Comparison of ENCODE assay signal across 1 cellular context in the genomic region with DNA sequence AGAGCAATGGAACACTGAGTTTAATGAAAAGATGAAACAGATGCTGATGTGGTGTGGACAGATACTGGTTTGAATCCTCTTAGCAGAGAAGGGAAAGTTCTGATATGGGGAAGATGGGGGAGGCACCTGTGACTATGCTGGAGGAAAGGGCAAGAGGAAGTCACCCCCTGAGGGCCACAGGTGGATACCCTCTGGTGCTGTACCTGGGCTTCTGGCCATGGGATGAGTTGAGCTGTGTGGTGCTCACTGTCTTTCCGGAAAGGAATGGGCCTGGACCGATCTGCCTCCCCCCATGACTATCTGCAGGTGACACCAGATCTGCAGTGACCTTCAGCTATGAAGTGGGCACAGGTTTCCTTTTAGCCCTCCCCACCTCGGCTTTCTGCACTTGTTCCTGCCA.
TF ChIP-seq lines count a peak whose summit lies in the region.

No MANE protein-coding gene starts in this region.

TF ChIP-seq in GM23338, 12 proteins besides CTCF, POLR2A, EP300 and RAD21 (continued from another document):
- TF ChIP-seq, protein P1, sequence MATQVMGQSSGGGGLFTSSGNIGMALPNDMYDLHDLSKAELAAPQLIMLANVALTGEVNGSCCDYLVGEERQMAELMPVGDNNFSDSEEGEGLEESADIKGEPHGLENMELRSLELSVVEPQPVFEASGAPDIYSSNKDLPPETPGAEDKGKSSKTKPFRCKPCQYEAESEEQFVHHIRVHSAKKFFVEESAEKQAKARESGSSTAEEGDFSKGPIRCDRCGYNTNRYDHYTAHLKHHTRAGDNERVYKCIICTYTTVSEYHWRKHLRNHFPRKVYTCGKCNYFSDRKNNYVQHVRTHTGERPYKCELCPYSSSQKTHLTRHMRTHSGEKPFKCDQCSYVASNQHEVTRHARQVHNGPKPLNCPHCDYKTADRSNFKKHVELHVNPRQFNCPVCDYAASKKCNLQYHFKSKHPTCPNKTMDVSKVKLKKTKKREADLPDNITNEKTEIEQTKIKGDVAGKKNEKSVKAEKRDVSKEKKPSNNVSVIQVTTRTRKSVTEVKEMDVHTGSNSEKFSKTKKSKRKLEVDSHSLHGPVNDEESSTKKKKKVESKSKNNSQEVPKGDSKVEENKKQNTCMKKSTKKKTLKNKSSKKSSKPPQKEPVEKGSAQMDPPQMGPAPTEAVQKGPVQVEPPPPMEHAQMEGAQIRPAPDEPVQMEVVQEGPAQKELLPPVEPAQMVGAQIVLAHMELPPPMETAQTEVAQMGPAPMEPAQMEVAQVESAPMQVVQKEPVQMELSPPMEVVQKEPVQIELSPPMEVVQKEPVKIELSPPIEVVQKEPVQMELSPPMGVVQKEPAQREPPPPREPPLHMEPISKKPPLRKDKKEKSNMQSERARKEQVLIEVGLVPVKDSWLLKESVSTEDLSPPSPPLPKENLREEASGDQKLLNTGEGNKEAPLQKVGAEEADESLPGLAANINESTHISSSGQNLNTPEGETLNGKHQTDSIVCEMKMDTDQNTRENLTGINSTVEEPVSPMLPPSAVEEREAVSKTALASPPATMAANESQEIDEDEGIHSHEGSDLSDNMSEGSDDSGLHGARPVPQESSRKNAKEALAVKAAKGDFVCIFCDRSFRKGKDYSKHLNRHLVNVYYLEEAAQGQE (IDR thresholded peaks at IDR 0.05; ENCODE audit: unreplicated experiment) = no peak
- TF ChIP-seq STAT1 (IDR thresholded peaks at IDR 0.05; ENCODE audit: unreplicated experiment) (no peak), CREB1 (CRISPR knock-in tag; IDR thresholded peaks at IDR 0.05; ENCODE audit: low read depth) (no peak), NANOG (IDR thresholded peaks at IDR 0.05; ENCODE audit: borderline replicate concordance) (no peak), ZNF331 (CRISPR knock-in tag; IDR thresholded peaks at IDR 0.05; ENCODE audit: low read depth) (no peak), EZH2phosphoT487 (IDR thresholded peaks at IDR 0.05; ENCODE audit: unreplicated experiment) (no peak), POLR2AphosphoS5 (IDR thresholded peaks at IDR 0.05; ENCODE audit: low read depth) (no peak)
- TF ChIP-seq, protein P2, sequence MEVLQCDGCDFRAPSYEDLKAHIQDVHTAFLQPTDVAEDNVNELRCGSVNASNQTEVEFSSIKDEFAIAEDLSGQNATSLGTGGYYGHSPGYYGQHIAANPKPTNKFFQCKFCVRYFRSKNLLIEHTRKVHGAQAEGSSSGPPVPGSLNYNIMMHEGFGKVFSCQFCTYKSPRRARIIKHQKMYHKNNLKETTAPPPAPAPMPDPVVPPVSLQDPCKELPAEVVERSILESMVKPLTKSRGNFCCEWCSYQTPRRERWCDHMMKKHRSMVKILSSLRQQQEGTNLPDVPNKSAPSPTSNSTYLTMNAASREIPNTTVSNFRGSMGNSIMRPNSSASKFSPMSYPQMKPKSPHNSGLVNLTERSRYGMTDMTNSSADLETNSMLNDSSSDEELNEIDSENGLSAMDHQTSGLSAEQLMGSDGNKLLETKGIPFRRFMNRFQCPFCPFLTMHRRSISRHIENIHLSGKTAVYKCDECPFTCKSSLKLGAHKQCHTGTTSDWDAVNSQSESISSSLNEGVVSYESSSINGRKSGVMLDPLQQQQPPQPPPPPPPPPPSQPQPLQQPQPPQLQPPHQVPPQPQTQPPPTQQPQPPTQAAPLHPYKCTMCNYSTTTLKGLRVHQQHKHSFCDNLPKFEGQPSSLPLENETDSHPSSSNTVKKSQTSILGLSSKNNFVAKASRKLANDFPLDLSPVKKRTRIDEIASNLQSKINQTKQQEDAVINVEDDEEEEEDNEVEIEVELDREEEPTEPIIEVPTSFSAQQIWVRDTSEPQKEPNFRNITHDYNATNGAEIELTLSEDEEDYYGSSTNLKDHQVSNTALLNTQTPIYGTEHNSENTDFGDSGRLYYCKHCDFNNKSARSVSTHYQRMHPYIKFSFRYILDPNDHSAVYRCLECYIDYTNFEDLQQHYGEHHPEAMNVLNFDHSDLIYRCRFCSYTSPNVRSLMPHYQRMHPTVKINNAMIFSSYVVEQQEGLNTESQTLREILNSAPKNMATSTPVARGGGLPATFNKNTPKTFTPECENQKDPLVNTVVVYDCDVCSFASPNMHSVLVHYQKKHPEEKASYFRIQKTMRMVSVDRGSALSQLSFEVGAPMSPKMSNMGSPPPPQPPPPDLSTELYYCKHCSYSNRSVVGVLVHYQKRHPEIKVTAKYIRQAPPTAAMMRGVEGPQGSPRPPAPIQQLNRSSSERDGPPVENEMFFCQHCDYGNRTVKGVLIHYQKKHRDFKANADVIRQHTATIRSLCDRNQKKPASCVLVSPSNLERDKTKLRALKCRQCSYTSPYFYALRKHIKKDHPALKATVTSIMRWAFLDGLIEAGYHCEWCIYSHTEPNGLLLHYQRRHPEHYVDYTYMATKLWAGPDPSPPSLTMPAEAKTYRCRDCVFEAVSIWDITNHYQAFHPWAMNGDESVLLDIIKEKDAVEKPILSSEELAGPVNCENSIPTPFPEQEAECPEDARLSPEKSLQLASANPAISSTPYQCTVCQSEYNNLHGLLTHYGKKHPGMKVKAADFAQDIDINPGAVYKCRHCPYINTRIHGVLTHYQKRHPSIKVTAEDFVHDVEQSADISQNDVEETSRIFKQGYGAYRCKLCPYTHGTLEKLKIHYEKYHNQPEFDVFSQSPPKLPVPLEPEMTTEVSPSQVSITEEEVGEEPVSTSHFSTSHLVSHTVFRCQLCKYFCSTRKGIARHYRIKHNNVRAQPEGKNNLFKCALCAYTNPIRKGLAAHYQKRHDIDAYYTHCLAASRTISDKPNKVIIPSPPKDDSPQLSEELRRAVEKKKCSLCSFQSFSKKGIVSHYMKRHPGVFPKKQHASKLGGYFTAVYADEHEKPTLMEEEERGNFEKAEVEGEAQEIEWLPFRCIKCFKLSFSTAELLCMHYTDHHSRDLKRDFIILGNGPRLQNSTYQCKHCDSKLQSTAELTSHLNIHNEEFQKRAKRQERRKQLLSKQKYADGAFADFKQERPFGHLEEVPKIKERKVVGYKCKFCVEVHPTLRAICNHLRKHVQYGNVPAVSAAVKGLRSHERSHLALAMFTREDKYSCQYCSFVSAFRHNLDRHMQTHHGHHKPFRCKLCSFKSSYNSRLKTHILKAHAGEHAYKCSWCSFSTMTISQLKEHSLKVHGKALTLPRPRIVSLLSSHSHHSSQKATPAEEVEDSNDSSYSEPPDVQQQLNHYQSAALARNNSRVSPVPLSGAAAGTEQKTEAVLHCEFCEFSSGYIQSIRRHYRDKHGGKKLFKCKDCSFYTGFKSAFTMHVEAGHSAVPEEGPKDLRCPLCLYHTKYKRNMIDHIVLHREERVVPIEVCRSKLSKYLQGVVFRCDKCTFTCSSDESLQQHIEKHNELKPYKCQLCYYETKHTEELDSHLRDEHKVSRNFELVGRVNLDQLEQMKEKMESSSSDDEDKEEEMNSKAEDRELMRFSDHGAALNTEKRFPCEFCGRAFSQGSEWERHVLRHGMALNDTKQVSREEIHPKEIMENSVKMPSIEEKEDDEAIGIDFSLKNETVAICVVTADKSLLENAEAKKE (CRISPR knock-in tag; IDR thresholded peaks at IDR 0.05) = no peak
- TF ChIP-seq, protein P3, sequence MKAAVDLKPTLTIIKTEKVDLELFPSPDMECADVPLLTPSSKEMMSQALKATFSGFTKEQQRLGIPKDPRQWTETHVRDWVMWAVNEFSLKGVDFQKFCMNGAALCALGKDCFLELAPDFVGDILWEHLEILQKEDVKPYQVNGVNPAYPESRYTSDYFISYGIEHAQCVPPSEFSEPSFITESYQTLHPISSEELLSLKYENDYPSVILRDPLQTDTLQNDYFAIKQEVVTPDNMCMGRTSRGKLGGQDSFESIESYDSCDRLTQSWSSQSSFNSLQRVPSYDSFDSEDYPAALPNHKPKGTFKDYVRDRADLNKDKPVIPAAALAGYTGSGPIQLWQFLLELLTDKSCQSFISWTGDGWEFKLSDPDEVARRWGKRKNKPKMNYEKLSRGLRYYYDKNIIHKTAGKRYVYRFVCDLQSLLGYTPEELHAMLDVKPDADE (IDR thresholded peaks at IDR 0.05) = no peak
